Comparison of ENCODE assay signal across 8 cellular contexts in genomic region chr11:72735495-72736027, GRCh38. TPM values are rescaled to one million over a fixed set of nuclear protein-coding genes. Genes with fewer than 3 reads are reported as not detected.
DNase-seq lines count a peak whose midpoint lies in the region; ATAC-seq and TF ChIP-seq lines count a peak whose summit lies in the region.

No MANE protein-coding gene starts in this region.

- no peaks in the 10 kb centered on the region for H3K9me3 ChIP-seq in PC-3 (ENCODE audit: low read length)
- H3K9me3 ChIP-seq in esophagus muscularis mucosa, result no peaks in the 10 kb centered on the region

- TF ChIP-seq EP300 in esophagus muscularis mucosa (IDR thresholded peaks at IDR 0.05), result no peak

- peaks cover 58 to 65% of the 10 kb centered on the region in 2 donors for H3K4me1 Mint-ChIP-seq in natural killer cell treated with Interleukin-12 subunit alpha and Interleukin-12 subunit beta and Interleukin-15 and Interleukin-18, amount 100 ng/mL, for 72 hours (ENCODE audit: low read depth in 2 of 2)

- H3K79me2 ChIP-seq in PC-3 (ENCODE audit: low read length), result peaks cover 49% of the 10 kb centered on the region

- peak overlapping the region; percentile 25 for H3K4me3 Mint-ChIP-seq in natural killer cell treated with Interleukin-12 subunit alpha and Interleukin-12 subunit beta and Interleukin-15 and Interleukin-18, amount 100 ng/mL, for 72 hours

- no peak for TF ChIP-seq POLR2A in esophagus muscularis mucosa (IDR thresholded peaks at IDR 0.05; ENCODE audit: low read depth)

- no peaks in the 10 kb centered on the region for H3K9me2 ChIP-seq in PC-3 (replicated peaks; ENCODE audit: low read length)

- POLR2A ChIA-PET in PC-3 (lab: Charles Lee; ENCODE audit: unreplicated experiment), result no interaction called here

- no peak overlapping the region for H2AFZ ChIP-seq in PC-3 (ENCODE audit: low read length)

- CTCF ChIA-PET in PC-3 (lab: Charles Lee), result no interaction called here

- H3K4me1 ChIP-seq in PC-3 (ENCODE audit: insufficient read depth, low read length) (peaks cover 42% of the 10 kb centered on the region), esophagus muscularis mucosa (peaks cover 24 to 76% (median 72%) of the 10 kb centered on the region in 4 donors)

- TF ChIP-seq CTCF in PC-3 (conservative IDR thresholded peaks at IDR 0.05; ENCODE audit: low read depth, low read length) (no peak), esophagus muscularis mucosa (IDR thresholded peaks at IDR 0.05) (no peak)

- no TSS peak for BruUV-seq in PC-3 (replicated peaks; lab: Mats Ljungman, UMichigan)

- peak overlapping the region; percentile 95 to 96 for H3K27ac Mint-ChIP-seq in natural killer cell treated with Interleukin-12 subunit alpha and Interleukin-12 subunit beta and Interleukin-15 and Interleukin-18, amount 100 ng/mL, for 72 hours

- no peaks in the 10 kb centered on the region for H3F3A ChIP-seq in PC-3 (ENCODE audit: low read length, unreplicated experiment)

- WGBS in esophagus muscularis mucosa, result 57% methylated on average over 8 of the region's 8 CpGs

- ATAC-seq in PC-3 (peak; percentile 15; the same call in 1 of the 2 replicates), HG02970 (IDR thresholded peaks at IDR 0.05; ENCODE audit: low FRiP score, unreplicated experiment) (no peak), GM18861 (IDR thresholded peaks at IDR 0.05; ENCODE audit: unreplicated experiment) (no peak)
- ATAC-seq in natural killer cell treated with Interleukin-12 subunit alpha and Interleukin-12 subunit beta and Interleukin-15 and Interleukin-18, amount 100 ng/mL, for 72 hours, result no peak

- H3K27me3 Mint-ChIP-seq in natural killer cell treated with Interleukin-12 subunit alpha and Interleukin-12 subunit beta and Interleukin-15 and Interleukin-18, amount 100 ng/mL, for 72 hours, result no peaks in the 10 kb centered on the region

- peak overlapping the region; percentile 58; the same call in 1 of the 2 replicates for H3K4me2 ChIP-seq in PC-3 (ENCODE audit: low read length)

- no peaks in the 10 kb centered on the region for H3K9me3 Mint-ChIP-seq in natural killer cell treated with Interleukin-12 subunit alpha and Interleukin-12 subunit beta and Interleukin-15 and Interleukin-18, amount 100 ng/mL, for 72 hours

- intact Hi-C loops in PC-3 (cut with micrococcal nuclease), result no loop called here
- intact Hi-C loops in esophagus muscularis mucosa (cut with DNase I), result no loop called here

- peaks cover 9% of the 10 kb centered on the region for H3K36me3 Mint-ChIP-seq in natural killer cell treated with Interleukin-12 subunit alpha and Interleukin-12 subunit beta and Interleukin-15 and Interleukin-18, amount 100 ng/mL, for 72 hours

- H3K27me3 ChIP-seq in PC-3 (ENCODE audit: low read length), result no peaks in the 10 kb centered on the region
- H3K27me3 ChIP-seq in esophagus muscularis mucosa, result no peaks in the 10 kb centered on the region

- peaks cover 11% of the 10 kb centered on the region; the same call in 1 of the 2 replicates for H3K36me3 ChIP-seq in PC-3 (ENCODE audit: low read depth, low read length)
- H3K36me3 ChIP-seq in esophagus muscularis mucosa, result peaks cover 0 to 3% (median 0%) of the 10 kb centered on the region in 4 donors

- no peak overlapping the region for H3K4me3 ChIP-seq in PC-3 (ENCODE audit: low read length)
- H3K4me3 ChIP-seq in esophagus muscularis mucosa, result no peak overlapping the region

- H3K27ac ChIP-seq in PC-3 (ENCODE audit: low read length), result peak overlapping the region; percentile 84
- H3K27ac ChIP-seq in esophagus muscularis mucosa (replicated peaks in 1 of 4), result peak overlapping the region; percentile 64 to 77 (median 66)

- peak; percentile 62 for DNase-seq in Daoy (ENCODE audit: low read depth)
- DNase-seq in PC-3, result peak; percentile 67
- DNase-seq in esophagus muscularis mucosa (ENCODE audit: extremely low spot score), result no peak
- no peak for DNase-seq in natural killer cell treated with Interleukin-12 subunit alpha and Interleukin-12 subunit beta and Interleukin-15 and Interleukin-18, amount 100 ng/mL, for 72 hours (ENCODE audit: low spot score)
- no peak for DNase-seq in stimulated activated CD4-positive, alpha-beta T cell treated with anti-CD3 and anti-CD28 coated beads, Interleukin-2, amount 100 ng/mL, for 48 hours
- DNase-seq in hippocampal formation (lab: John Stamatoyannopoulos, UW), result no peak

- no peaks in the 10 kb centered on the region for H4K20me1 ChIP-seq in PC-3 (ENCODE audit: low read length)

- peak overlapping the region; percentile 64 for H3K9ac ChIP-seq in PC-3 (ENCODE audit: low read length)

RNA-seq across cellular contexts. Expression of gene ARAP1, which starts 16.6 kb away (rescaled TPM):
- 52.9 and 55.7 TPM in 2 replicates for total RNA-seq in Daoy (2014; rRNA removed; shearing (Covaris generic))
- total RNA-seq in PC-3 (2014; rRNA removed) (86.2 and 124 TPM in 2 replicates), esophagus muscularis mucosa (100 to 1,000 TPM in 3 of 4 donors, 10 to 100 TPM in 1; 83.7 to 115 (median 110) TPM)
- total RNA-seq in natural killer cell treated with Interleukin-12 subunit alpha and Interleukin-12 subunit beta and Interleukin-15 and Interleukin-18, amount 100 ng/mL, for 72 hours, result 100 to 1,000 TPM; 206 to 220 TPM

RNA-seq across cellular contexts. Expression of gene STARD10, which starts 58.3 kb away (rescaled TPM):
- 16.7 and 21.5 TPM in 2 replicates for total RNA-seq in Daoy (2014; rRNA removed; shearing (Covaris generic))
- total RNA-seq in PC-3 (2014; rRNA removed), result 284 and 362 TPM in 2 replicates
- 10 to 100 TPM; 26.6 to 75.4 (median 58.1) TPM for total RNA-seq in esophagus muscularis mucosa
- 10 to 100 TPM in 1 of 2 donors, 1 to 10 TPM in 1; 9.5 to 17.8 TPM for total RNA-seq in natural killer cell treated with Interleukin-12 subunit alpha and Interleukin-12 subunit beta and Interleukin-15 and Interleukin-18, amount 100 ng/mL, for 72 hours

Comparison
In these comparisons a context has a peak if more than half of its experiments do, and no peak if none do; other contexts are left out.
1. DNase-seq: peak in Daoy (single experiment) and PC-3 (single experiment); none in esophagus muscularis mucosa (single experiment), natural killer cell treated with Interleukin-12 subunit alpha and Interleukin-12 subunit beta and Interleukin-15 and Interleukin-18, amount 100 ng/mL, for 72 hours (single experiment), stimulated activated CD4-positive, alpha-beta T cell treated with anti-CD3 and anti-CD28 coated beads, Interleukin-2, amount 100 ng/mL, for 48 hours (0 of 2) and hippocampal formation (0 of 2).